In genomic region chr22:21570398-21570797, GRCh38 we compare ENCODE assay signal across 1 cellular context.
TF ChIP-seq lines count a peak whose summit lies in the region.

No MANE protein-coding gene starts in this region.

TF ChIP-seq in H1, 55 proteins besides CTCF, POLR2A, EP300 and RAD21:
- TF ChIP-seq CTBP2 (IDR thresholded peaks at IDR 0.05; ENCODE audit: borderline replicate concordance, insufficient read depth, insufficient read length, low read length), result no peak
- TF ChIP-seq CHD7 (IDR thresholded peaks at IDR 0.05; ENCODE audit: insufficient replicate concordance, low read length), result no peak
- no peak for TF ChIP-seq FOSL1 (IDR thresholded peaks at IDR 0.05; ENCODE audit: insufficient read depth, low read depth, low read length)
- no peak for TF ChIP-seq SAP30 (IDR thresholded peaks at IDR 0.05; ENCODE audit: insufficient read depth, insufficient replicate concordance, low read length)
- no peak for TF ChIP-seq TAF7 (optimal IDR thresholded peaks at IDR 0.05; ENCODE audit: borderline replicate concordance, low read depth, low read length)
- TF ChIP-seq ATF2 (IDR thresholded peaks at IDR 0.05; ENCODE audit: low read length), result no peak
- TF ChIP-seq CBX8 (IDR thresholded peaks at IDR 0.05; ENCODE audit: borderline replicate concordance, low read depth, low read length), result no peak
- no peak for TF ChIP-seq ATF3 (IDR thresholded peaks at IDR 0.05; ENCODE audit: insufficient read depth, low read depth, low read length)
- no peak for TF ChIP-seq RBBP5 (IDR thresholded peaks at IDR 0.05; ENCODE audit: borderline replicate concordance, low read depth, low read length)
- TF ChIP-seq KDM1A (IDR thresholded peaks at IDR 0.05; ENCODE audit: borderline replicate concordance, low read length), result no peak
- TF ChIP-seq HDAC6 (IDR thresholded peaks at IDR 0.05; ENCODE audit: low read depth, low read length), result no peak
- no peak for TF ChIP-seq RXRA (IDR thresholded peaks at IDR 0.05; ENCODE audit: insufficient read depth, low read depth, low read length)
- TF ChIP-seq MAX (IDR thresholded peaks at IDR 0.05), result no peak
- TF ChIP-seq TEAD4 (IDR thresholded peaks at IDR 0.05; ENCODE audit: low read depth, low read length), result no peak
- TF ChIP-seq CEBPB (IDR thresholded peaks at IDR 0.05; ENCODE audit: low read depth, low read length), result no peak
- no peak for TF ChIP-seq SP1 (IDR thresholded peaks at IDR 0.05; ENCODE audit: low read depth, low read length)
- no peak for TF ChIP-seq SIN3A (conservative IDR thresholded peaks at IDR 0.05 in 1 of 2, IDR thresholded peaks at IDR 0.05 in 1 of 2; ENCODE audit: low read depth in 1 of 2, low read length in 2 of 2)
- no peak for TF ChIP-seq CBX5 (IDR thresholded peaks at IDR 0.05; ENCODE audit: low read depth, low read length)
- TF ChIP-seq KDM4A (IDR thresholded peaks at IDR 0.05; ENCODE audit: low read depth, low read length, severe bottlenecking), result no peak
- TF ChIP-seq E2F6 (IDR thresholded peaks at IDR 0.05), result no peak
